In the genomic region with DNA sequence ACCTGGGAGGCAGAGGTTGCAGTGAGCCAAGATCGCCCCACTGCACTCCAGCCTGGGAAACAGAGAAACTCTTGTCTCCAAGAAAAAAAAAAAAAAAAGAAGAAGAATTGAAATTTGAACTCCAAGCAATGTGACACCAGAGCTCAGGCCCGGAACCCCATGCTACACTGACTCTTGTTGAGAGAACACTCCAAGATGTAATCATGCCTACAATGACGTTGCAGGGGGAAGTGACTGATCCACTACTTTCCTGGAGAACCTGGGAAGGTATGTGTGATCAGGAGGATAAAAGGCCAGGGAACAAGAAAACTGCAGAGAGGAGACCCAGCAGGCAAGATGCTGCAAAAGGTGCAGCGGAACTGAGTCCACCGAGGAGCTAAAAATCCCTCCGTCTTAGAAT, we compare ENCODE assay signal across 24 cellular contexts. TPM values are rescaled to one million over a fixed set of nuclear protein-coding genes. Genes with fewer than 3 reads are reported as not detected.
A peak's percentile ranks its signal among the peaks of the same experiment; 100 is the strongest.
DNase-seq lines count a peak whose midpoint lies in the region; ATAC-seq, FAIRE-seq and TF ChIP-seq lines count a peak whose summit lies in the region.
"Had no signal": no experiment of that assay in that cellular context is flagged by ENCODE, and none has a peak within 500 bp of the region (broad histone marks: within the 10 kb centered on the region; RNA-seq: fewer than 3 reads in every experiment).

No MANE protein-coding gene starts in this region.

- H3K27me3 Mint-ChIP-seq in GM23338 (ENCODE audit: insufficient read depth, low read depth, poor library complexity) (no peaks in the 10 kb centered on the region), T-cell (no peaks in the 10 kb centered on the region)
- H3K27me3 Mint-ChIP-seq: stimulated activated naive CD8-positive, alpha-beta T cell treated with anti-CD3 and anti-CD28 coated beads, Interleukin-15, amount 100 ng/mL, for 72 hours had no signal

- no peaks in the 10 kb centered on the region for H3K9me2 ChIP-seq in GM23338 (ENCODE audit: insufficient read depth)

- H3K23ac ChIP-seq in H1 (ENCODE audit: insufficient read length), result no peak overlapping the region

- H3K18ac ChIP-seq in H1 (ENCODE audit: extremely low read depth, low read length), result no peak overlapping the region; the same call in 1 of the 2 replicates

- H4K8ac ChIP-seq in H1 (ENCODE audit: extremely low read depth, insufficient read depth, low read length), result no peak overlapping the region

- no peak overlapping the region for H3K4me2 ChIP-seq in GM23338
- H3K4me2 ChIP-seq in H1 (ENCODE audit: insufficient read depth in 1 of 2, low read depth in 2 of 2, low read length in 2 of 2), result no peak overlapping the region

- H3F3A ChIP-seq in GM23338 (replicated peaks; ENCODE audit: low read depth), result no peaks in the 10 kb centered on the region

- peaks cover 9% of the 10 kb centered on the region for H3K4me1 ChIP-seq in GM23338 (ENCODE audit: insufficient read depth)
- peaks cover 0 to 3% (median 1%) of the 10 kb centered on the region in 4 experiments; a peak in 2 of 7 replicates for H3K4me1 ChIP-seq in H1 (replicated peaks in 1 of 4; ENCODE audit: control insufficient read depth in 3 of 4, insufficient read depth in 4 of 4, low read length in 3 of 4)
- H3K4me1 ChIP-seq: prostate gland had no signal

- TF ChIP-seq EP300 in H1 (IDR thresholded peaks at IDR 0.05; ENCODE audit: borderline replicate concordance in 1 of 2, low read depth in 2 of 2, low read length in 2 of 2), result no peak

- TF ChIP-seq CTCF in GM23338 (conservative IDR thresholded peaks at IDR 0.05; ENCODE audit: low read depth in 2 of 2), result no peak
- no peak for TF ChIP-seq CTCF in H1 (IDR thresholded peaks at IDR 0.05; ENCODE audit: control extremely low read depth in 1 of 3, insufficient read depth in 1 of 3, low read depth in 1 of 3, low read length in 3 of 3)
- TF ChIP-seq CTCF in brain microvascular endothelial cell (IDR thresholded peaks at IDR 0.05; ENCODE audit: low read depth, low read length, missing control alignments), result no peak

- H2BK12ac ChIP-seq in H1 (ENCODE audit: low read depth, low read length), result 0 out of 2 replicates have a peak overlapping the region, but pooled peaks have one; percentile 27

- H3K4me1 Mint-ChIP-seq in GM23338 (peaks cover 19% of the 10 kb centered on the region), T-cell (peaks cover 16 to 32% (median 31%) of the 10 kb centered on the region in 3 donors)

- no peaks in the 10 kb centered on the region for H3K9me3 ChIP-seq in H1 (ENCODE audit: insufficient read depth in 2 of 2, low read depth in 1 of 2, low read length in 1 of 2)
- H3K9me3 ChIP-seq: prostate gland had no signal

- peaks cover 11% of the 10 kb centered on the region; the same call in 2 of the 3 replicates for H3K9me3 Mint-ChIP-seq in GM23338
- H3K9me3 Mint-ChIP-seq in T-cell, result peaks cover 13 to 33% (median 16%) of the 10 kb centered on the region in 3 donors

- H3K4ac ChIP-seq in H1 (replicated peaks; ENCODE audit: insufficient read length, low read depth, low read length), result no peak overlapping the region

- H3K27ac ChIP-seq in GM23338 (ENCODE audit: low read depth), result no peak overlapping the region
- no peak overlapping the region for H3K27ac ChIP-seq in H1 (ENCODE audit: low read depth, low read length)
- no peak overlapping the region for H3K27ac ChIP-seq in brain microvascular endothelial cell
- H3K27ac ChIP-seq: heart left ventricle, prostate gland, RWPE1, skin epidermis had no signal

- no peak for TF ChIP-seq RAD21 in H1 (IDR thresholded peaks at IDR 0.05 in 1 of 2, conservative IDR thresholded peaks at IDR 0.05 in 1 of 2; ENCODE audit: low read depth in 2 of 2, low read length in 2 of 2)

- no peaks in the 10 kb centered on the region for H3K23me2 ChIP-seq in H1 (ENCODE audit: low read depth, low read length)

- POLR2A ChIA-PET in H1 (lab: Charles Lee; ENCODE audit: partially characterized antibody), result no interaction called here
- POLR2A ChIA-PET in T-cell (lab: Charles Lee), result no interaction called here

- WGBS in H1 (ENCODE audit: extremely low coverage in 1 of 2, insufficient coverage in 1 of 2, insufficient read length in 1 of 2, insufficient replicate concordance in 2 of 2, low coverage in 1 of 2, low lambda C conversion rate in 2 of 2, missing lambda C conversion rate in 1 of 2), 2 experiments, result 95% methylated on average over 6 of the region's 6 CpGs; no CpG with 5 or more reads in 1 of the 2 experiments

- H3K4me3 Mint-ChIP-seq in GM23338, result no peak overlapping the region
- no peak overlapping the region for H3K4me3 Mint-ChIP-seq in T-cell
- H3K4me3 Mint-ChIP-seq: activated T-cell treated with anti-CD3 and anti-CD28 coated beads, Interleukin-2, amount 50 U/mL, for 72 hours; endodermal cell; stimulated activated naive CD8-positive, alpha-beta T cell treated with anti-CD3 and anti-CD28 coated beads, Interleukin-15, amount 100 ng/mL, for 72 hours had no signal

- in situ Hi-C loops in brain microvascular endothelial cell (cut with HindIII; ENCODE audit: low pct_ligation_motif_present, low sequenced_read_pairs), result no loop called here

- H2BK5ac ChIP-seq in H1 (ENCODE audit: low read depth, low read length), result no peak overlapping the region

- H3K4me3 ChIP-seq in GM23338 (no peak overlapping the region), H1 (ENCODE audit: extremely low read depth in 1 of 4, insufficient read depth in 2 of 4, low read depth in 3 of 4, low read length in 4 of 4) (no peak overlapping the region), brain microvascular endothelial cell (ENCODE audit: low read depth, low read length) (no peak overlapping the region)
- H3K4me3 ChIP-seq: heart left ventricle, mucosa of descending colon, prostate gland, skin epidermis, upper lobe of left lung had no signal

- H2AFZ ChIP-seq in GM23338 (no peak overlapping the region), H1 (ENCODE audit: low read length) (no peak overlapping the region)

- H2BK15ac ChIP-seq in H1 (ENCODE audit: low read length), result no peak overlapping the region

- CTCF ChIA-PET in H1 (lab: Charles Lee; ENCODE audit: partially characterized antibody), result interaction anchor here (1.0 to 1.9 kb wide), 3 partner anchors 73 to 195 kb away, joined by 3 to 4 read pairs (median 3); no protein-coding TSS in a partner anchor
- CTCF ChIA-PET in T-cell (lab: Charles Lee), result interaction anchor here in 1 of 2 donors (0.6 kb wide), 1 partner anchor 67 kb away, joined by 4 read pairs; no protein-coding TSS in a partner anchor

- no peak overlapping the region for H2BK20ac ChIP-seq in H1 (ENCODE audit: low read length)

- H3K36me3 Mint-ChIP-seq in GM23338 (ENCODE audit: low read depth) (no peaks in the 10 kb centered on the region; the same call in 2 of the 3 replicates), T-cell (peaks cover 21% of the 10 kb centered on the region)

- no peak for FAIRE-seq in H1 (lab: Jason Lieb, UNC)
- FAIRE-seq: GM18507 had no signal

- H4K20me1 ChIP-seq in GM23338 (replicated peaks; ENCODE audit: insufficient read depth) (no peaks in the 10 kb centered on the region), H1 (replicated peaks in 1 of 2; ENCODE audit: control insufficient read depth in 1 of 2, insufficient read depth in 2 of 2, low read length in 2 of 2) (no peaks in the 10 kb centered on the region)

- H2AK5ac ChIP-seq in H1 (ENCODE audit: low read depth, low read length), result no peak overlapping the region

- no peak overlapping the region for H4K91ac ChIP-seq in H1 (replicated peaks; ENCODE audit: insufficient read length, low read length)

- H3K79me1 ChIP-seq in H1 (ENCODE audit: low read depth, low read length), result no peaks in the 10 kb centered on the region

- H3K14ac ChIP-seq in H1 (ENCODE audit: insufficient read length), result no peak overlapping the region

- H3K79me2 ChIP-seq in GM23338 (replicated peaks; ENCODE audit: insufficient read depth) (peaks cover 5% of the 10 kb centered on the region), H1 (ENCODE audit: control insufficient read depth in 1 of 2, insufficient read depth in 2 of 2, low read length in 2 of 2) (no peaks in the 10 kb centered on the region)

- H3K36me3 ChIP-seq in GM23338 (ENCODE audit: insufficient read depth) (no peaks in the 10 kb centered on the region), H1 (ENCODE audit: control insufficient read depth in 2 of 4, insufficient read depth in 4 of 4, low read length in 3 of 4) (no peaks in the 10 kb centered on the region), brain microvascular endothelial cell (replicated peaks) (no peaks in the 10 kb centered on the region)
- H3K36me3 ChIP-seq: heart left ventricle, prostate gland, upper lobe of left lung had no signal

- DNase-seq in GM23338 (ENCODE audit: low spot score) (no peak), NCI-H2029 treated with DMSO at 0.1 percent for 48 hours (lab: John Stamatoyannopoulos, UW) (peak; percentile 38), H1 (ENCODE audit: low read depth in 1 of 2, low spot score in 2 of 2) (peak in 1 of 2 experiments; percentile 33), renal cortical epithelial cell (ENCODE audit: low read depth) (peak; percentile 52), brain microvascular endothelial cell (no peak), T-cell (no peak)
- no peak for DNase-seq in effector CD4-positive, alpha-beta T cell
- DNase-seq: activated T-cell treated with anti-CD3 and anti-CD28 coated beads, Interleukin-2, amount 50 U/mL, for 72 hours; endodermal cell; heart left ventricle; KBM-7; mucosa of descending colon; NCI-H524; stimulated activated CD4-positive, alpha-beta T cell treated with anti-CD3 and anti-CD28 coated beads, Interleukin-4, amount 100 ng/mL, for 24 hours; stimulated activated naive CD8-positive, alpha-beta T cell treated with anti-CD3 and anti-CD28 coated beads, Interleukin-15, amount 100 ng/mL, for 72 hours; T1000 had no signal

- no peak overlapping the region for H4K5ac ChIP-seq in H1 (ENCODE audit: insufficient read length, low read depth, low read length)

- H2BK120ac ChIP-seq in H1 (replicated peaks; ENCODE audit: low read depth, low read length), result no peak overlapping the region

- peak overlapping the region; percentile 28; the same call in 1 of the 2 replicates for H3K27ac Mint-ChIP-seq in GM23338
- H3K27ac Mint-ChIP-seq in T-cell, result no peak overlapping the region
- H3K27ac Mint-ChIP-seq: activated naive CD4-positive, alpha-beta T cell treated with anti-CD3 and anti-CD28 coated beads, Interleukin-2, amount 50 U/mL, for 72 hours; endodermal cell had no signal

- ATAC-seq in GM23338 (no peak), T-cell (replicated peaks in 1 of 4) (no peak), HG02840 (IDR thresholded peaks at IDR 0.05; ENCODE audit: low FRiP score, unreplicated experiment) (no peak)
- ATAC-seq: activated CD4-positive, CD25-positive, alpha-beta regulatory T cell treated with anti-CD3 and anti-CD28 coated beads, Interleukin-2, amount 50 U/mL, for 24 hours; activated naive CD4-positive, alpha-beta T cell treated with anti-CD3 and anti-CD28 coated beads, Interleukin-2, amount 50 U/mL, for 72 hours; activated T-cell treated with anti-CD3 and anti-CD28 coated beads, Interleukin-2, amount 50 U/mL, for 72 hours; heart left ventricle; mucosa of descending colon; stimulated activated naive CD8-positive, alpha-beta T cell treated with anti-CD3 and anti-CD28 coated beads, Interleukin-15, amount 100 ng/mL, for 72 hours had no signal

- no peaks in the 10 kb centered on the region for H3K27me3 ChIP-seq in GM23338 (ENCODE audit: insufficient read depth)
- H3K27me3 ChIP-seq in H1 (replicated peaks in 1 of 4; ENCODE audit: control insufficient read depth in 3 of 4, extremely low read depth in 1 of 4, insufficient read depth in 3 of 4, low read length in 3 of 4), result no peaks in the 10 kb centered on the region
- H3K27me3 ChIP-seq in brain microvascular endothelial cell (replicated peaks), result no peaks in the 10 kb centered on the region
- H3K27me3 ChIP-seq: heart left ventricle, upper lobe of left lung had no signal

- no peak overlapping the region for H3K9ac ChIP-seq in H1 (replicated peaks in 1 of 4; ENCODE audit: extremely low read depth in 1 of 4, low read depth in 3 of 4, low read length in 3 of 4)

- TF ChIP-seq POLR2A in H1 (IDR thresholded peaks at IDR 0.05; ENCODE audit: control extremely low read depth in 1 of 2, low read depth in 2 of 2, low read length in 2 of 2), result no peak

- H3K56ac ChIP-seq in H1 (replicated peaks; ENCODE audit: insufficient read length, low read depth, low read length), result no peak overlapping the region

RNA-seq across cellular contexts. Expression of gene ADCY9, which starts 57.9 kb away (rescaled TPM):
- total RNA-seq in GM23338 (2014; rRNA removed; shearing (Covaris generic)), result 18.3 and 21.0 TPM in 2 replicates
- polyA plus RNA-seq in GM23338 (2016; fragmentation: Nextera tagmentation; extraction: Ambion mirVana) (1.8 and 2.2 TPM in 2 replicates), H1 (2011; rRNA removed) (5.4 and 10.5 TPM in 2 replicates)
- 13.1 and 13.4 TPM in 2 replicates for total RNA-seq in H1 (2021; fragmentation: NEBNext Ultra II Directional; extraction: Animal tissue kit (Norgen Biotek cat#: 25700))
- 4.9 TPM for polyA plus RNA-seq in H1 (2011; cell fraction: cytosol; rRNA removed)
- polyA plus RNA-seq in H1 (2011; cell fraction: nucleus; rRNA removed), result 11.9 TPM
- polyA plus RNA-seq in H1 (2012, experiment 1 of 2), result 5.1 to 6.7 TPM (median 5.5 TPM) in 4 replicates
- 4.0 TPM for polyA plus RNA-seq in H1 (2012, experiment 2 of 2)
- polyA plus RNA-seq in H1 (2013, experiment 1 of 2), result 9.1 TPM
- 10.1 TPM for polyA plus RNA-seq in H1 (2013, experiment 2 of 2)
- polyA minus RNA-seq in H1 (2011; rRNA and poly(A)+ RNA removed), result 8.1 and 11.4 TPM in 2 replicates
- 21.2 TPM for polyA minus RNA-seq in H1 (2011; cell fraction: cytosol; rRNA and poly(A)+ RNA removed)
- polyA minus RNA-seq in H1 (2011; cell fraction: nucleus; rRNA and poly(A)+ RNA removed), result 9.9 TPM
- total RNA-seq in renal cortical epithelial cell (7.1 and 20.2 TPM in 2 replicates), T-cell (10 to 100 TPM in 4 of 5 donors, 1 to 10 TPM in 1; 7.9 to 15.7 (median 11.6) TPM)

Comparison
In these comparisons a context has a peak if more than half of its experiments do, and no peak if none do; other contexts are left out.
1. DNase-seq: peak in NCI-H2029 treated with DMSO at 0.1 percent for 48 hours (single experiment) and renal cortical epithelial cell (single experiment); none in GM23338 (single experiment), brain microvascular endothelial cell (single experiment), T-cell (0 of 34) and effector CD4-positive, alpha-beta T cell (single experiment).